In genomic region chr12:53781218-53781801, GRCh38 we compare ENCODE assay signal across 1 cellular context.
TF ChIP-seq lines count a peak whose summit lies in the region.

No MANE protein-coding gene starts in this region.

TF ChIP-seq in WTC11, 78 proteins besides CTCF, POLR2A, EP300 and RAD21 (continued from another document):
- TF ChIP-seq ZBTB43 (CRISPR knock-in tag; IDR thresholded peaks at IDR 0.05) = no peak
- TF ChIP-seq AFF4 (CRISPR knock-in tag; IDR thresholded peaks at IDR 0.05; ENCODE audit: borderline replicate concordance) = no peak
- TF ChIP-seq SOX15 (CRISPR knock-in tag; IDR thresholded peaks at IDR 0.05) = no peak
- TF ChIP-seq E2F4 (CRISPR knock-in tag; IDR thresholded peaks at IDR 0.05; ENCODE audit: borderline replicate concordance, low read depth) = no peak
